In the genomic region with DNA sequence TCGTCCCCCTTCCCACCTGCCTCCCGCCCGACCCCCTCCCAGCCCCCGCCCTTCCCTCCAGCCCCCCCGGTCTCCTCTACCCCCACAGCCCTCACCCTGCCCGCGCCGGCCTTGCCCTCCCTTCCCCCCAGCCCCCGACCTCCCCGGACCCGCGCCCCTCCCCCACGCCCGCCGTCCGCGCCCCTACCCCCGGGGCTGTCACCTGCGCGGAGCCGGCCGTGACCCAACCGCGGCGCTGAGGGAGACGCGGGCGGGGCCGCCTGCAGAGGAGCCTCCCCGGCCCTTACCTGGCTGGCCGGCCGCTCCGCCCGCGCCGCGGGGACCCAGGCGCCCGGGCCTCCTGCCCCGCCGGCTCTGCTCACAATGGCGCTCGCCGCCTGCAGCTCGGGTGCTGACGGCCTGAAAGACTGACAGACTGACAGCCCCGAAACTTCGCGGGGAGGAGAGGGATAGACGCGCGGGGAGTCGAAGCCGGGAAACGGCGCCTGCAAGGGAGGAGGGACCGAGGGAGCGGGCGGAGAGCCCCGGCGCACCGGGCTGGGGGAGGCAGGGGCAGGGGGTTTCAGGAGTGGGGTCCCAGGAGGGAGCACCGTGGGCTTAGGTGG, we compare ENCODE assay signal across 8 cellular contexts. TPM values are rescaled to one million over a fixed set of nuclear protein-coding genes. Genes with fewer than 3 reads are reported as not detected.
A peak's percentile ranks its signal among the peaks of the same experiment; 100 is the strongest.
DNase-seq lines count a peak whose midpoint lies in the region; ATAC-seq and TF ChIP-seq lines count a peak whose summit lies in the region.

No MANE protein-coding gene starts in this region.

- 0 out of 2 replicates have a peak overlapping the region, but pooled peaks have one; percentile 6 for H3K4me3 ChIP-seq in GM12865 (ENCODE audit: low read depth, low read length)

- H3K27me3 Mint-ChIP-seq in T-cell: no peaks in the 10 kb centered on the region
- H3K27me3 Mint-ChIP-seq in chondrocyte (ENCODE audit: low read depth): peaks cover 8% of the 10 kb centered on the region
- H3K27me3 Mint-ChIP-seq in mesothelial cell of epicardium (ENCODE audit: low read depth): peaks cover 15% of the 10 kb centered on the region
- H3K27me3 Mint-ChIP-seq in type B pancreatic cell: peaks cover 21% of the 10 kb centered on the region

- no peaks in the 10 kb centered on the region for H3K9me3 Mint-ChIP-seq in T-cell
- no peaks in the 10 kb centered on the region for H3K9me3 Mint-ChIP-seq in chondrocyte (ENCODE audit: low read depth)
- H3K9me3 Mint-ChIP-seq in mesothelial cell of epicardium: no peaks in the 10 kb centered on the region
- no peaks in the 10 kb centered on the region for H3K9me3 Mint-ChIP-seq in type B pancreatic cell

- POLR2A ChIA-PET in T-cell (lab: Charles Lee): no interaction called here

- DNase-seq in GM12865 (ENCODE audit: low read depth): no peak
- DNase-seq in T-cell: peak in 22 of 34 experiments; percentile 9 to 46 (median 27)
- peak; percentile 87 for DNase-seq in chondrocyte (ENCODE audit: low spot score)
- peak in 1 of 2 experiments; percentile 62 for DNase-seq in mesothelial cell of epicardium (ENCODE audit: low spot score in 2 of 2, unreplicated experiment in 2 of 2)
- DNase-seq in type B pancreatic cell (ENCODE audit: extremely low spot score, unreplicated experiment): peak; percentile 73
- DNase-seq in NCI-H128 (lab: John Stamatoyannopoulos, UW; ENCODE audit: unreplicated experiment): no peak
- no peak for DNase-seq in islet precursor cell

- no peaks in the 10 kb centered on the region for H3K36me3 Mint-ChIP-seq in T-cell
- peaks cover 7% of the 10 kb centered on the region for H3K36me3 Mint-ChIP-seq in chondrocyte (ENCODE audit: low read depth)
- peaks cover 15% of the 10 kb centered on the region for H3K36me3 Mint-ChIP-seq in mesothelial cell of epicardium
- H3K36me3 Mint-ChIP-seq in type B pancreatic cell: peaks cover 8% of the 10 kb centered on the region

- H3K27ac Mint-ChIP-seq in T-cell (no peak overlapping the region), chondrocyte (ENCODE audit: unreplicated experiment) (no peak overlapping the region), mesothelial cell of epicardium (peak overlapping the region; percentile 66), type B pancreatic cell (no peak overlapping the region)

- peak overlapping the region; percentile 76 to 82 (median 81) for H3K4me3 Mint-ChIP-seq in T-cell
- H3K4me3 Mint-ChIP-seq in chondrocyte (ENCODE audit: unreplicated experiment): peak overlapping the region; percentile 71
- peak overlapping the region; percentile 75 for H3K4me3 Mint-ChIP-seq in mesothelial cell of epicardium
- H3K4me3 Mint-ChIP-seq in type B pancreatic cell: peak overlapping the region; percentile 85

- ATAC-seq in T-cell (replicated peaks in 1 of 4) (peak in 2 of 4 experiments; percentile 15 to 16), GM21423 (IDR thresholded peaks at IDR 0.05; ENCODE audit: unreplicated experiment) (no peak)

- H3K4me1 Mint-ChIP-seq in T-cell: peaks cover 10 to 11% (median 10%) of the 10 kb centered on the region in 3 donors
- H3K4me1 Mint-ChIP-seq in chondrocyte (ENCODE audit: low read depth): peaks cover 6% of the 10 kb centered on the region
- peaks cover 23% of the 10 kb centered on the region for H3K4me1 Mint-ChIP-seq in mesothelial cell of epicardium
- peaks cover 6% of the 10 kb centered on the region for H3K4me1 Mint-ChIP-seq in type B pancreatic cell (ENCODE audit: unreplicated experiment)

- no peak for TF ChIP-seq CTCF in GM12865 (IDR thresholded peaks at IDR 0.05; ENCODE audit: insufficient read depth, low read depth, low read length, missing control alignments)
- no peak for TF ChIP-seq CTCF in chondrocyte (IDR thresholded peaks at IDR 0.05)
- no peak for TF ChIP-seq CTCF in mesothelial cell of epicardium (IDR thresholded peaks at IDR 0.05; ENCODE audit: unreplicated experiment)
- TF ChIP-seq CTCF in type B pancreatic cell (conservative IDR thresholded peaks at IDR 0.05): no peak

- CTCF ChIA-PET in T-cell (lab: Charles Lee): interaction anchor here in 1 of 2 donors (0.6 to 0.8 kb wide), 3 partner anchors 65 to 412 kb away, joined by 4 read pairs; a partner anchor contains a TSS

RNA-seq across cellular contexts. Expression of a gene that starts 0.5 kb away (rescaled TPM):
- 1 to 10 TPM; 3.0 to 5.3 (median 4.5) TPM for total RNA-seq in T-cell
- 2.3 to 3.5 TPM (median 3.1 TPM) in 3 replicates for total RNA-seq in chondrocyte
- 35.3 to 38.9 TPM (median 38.0 TPM) in 3 replicates for total RNA-seq in mesothelial cell of epicardium
- total RNA-seq in type B pancreatic cell (ENCODE audit: low replicate concordance): 16.7 and 17.6 TPM in 2 replicates

Comparison
In these comparisons a context has a peak if more than half of its experiments do, and no peak if none do; other contexts are left out.
1. DNase-seq: peak in T-cell (22 of 34), chondrocyte (single experiment) and type B pancreatic cell (single experiment); none in GM12865 (single experiment), NCI-H128 (single experiment) and islet precursor cell (single experiment).
2. Peak in every context shown above with its lines, with median percentiles within 50 percentile points of each other: H3K4me3 Mint-ChIP-seq.